21 cellular contexts compared by ENCODE assay signal in genomic region chr2:101466426-101466825, GRCh38. TPM values are rescaled to one million over a fixed set of nuclear protein-coding genes. Genes with fewer than 3 reads are reported as not detected.
DNase-seq lines count a peak whose midpoint lies in the region; ATAC-seq, FAIRE-seq and TF ChIP-seq lines count a peak whose summit lies in the region.
"Had no signal": no experiment of that assay in that cellular context is flagged by ENCODE, and none has a peak within 500 bp of the region (broad histone marks: within the 10 kb centered on the region; RNA-seq: fewer than 3 reads in every experiment).

No MANE protein-coding gene starts in this region.

- dilution Hi-C loops in endothelial cell of umbilical vein (cut with MboI; ENCODE audit: extremely low pct_ligation_motif_present, low sequenced_read_pairs), result no loop called here

- CTCF ChIA-PET in endothelial cell of umbilical vein (lab: Charles Lee), result interaction anchor here (1.1 to 1.4 kb wide), 2 partner anchors 9 to 365 kb away, joined by 3 to 4 read pairs; partner anchors contain the start of gene RFX8

- FAIRE-seq in endothelial cell of umbilical vein (lab: Jason Lieb, UNC) (no peak), H54 (lab: Jason Lieb, UNC) (no peak)

- H3K4me3 ChIP-seq in HL-60 (replicated peaks; ENCODE audit: insufficient read depth, low read length), result no peak overlapping the region
- H3K4me3 ChIP-seq in endothelial cell of umbilical vein (replicated peaks in 1 of 3; ENCODE audit: insufficient read depth in 1 of 3, low read depth in 1 of 3, low read length in 3 of 3), result no peak overlapping the region
- H3K4me3 ChIP-seq in gastroesophageal sphincter, result no peak overlapping the region
- H3K4me3 ChIP-seq: coronary artery, PC-9, SK-N-MC had no signal

- no peaks in the 10 kb centered on the region for H4K20me1 ChIP-seq in endothelial cell of umbilical vein (replicated peaks; ENCODE audit: control insufficient read depth, extremely low read depth, insufficient read depth, low read length)

- H3K9me3 ChIP-seq in endothelial cell of umbilical vein (replicated peaks; ENCODE audit: control insufficient read depth, insufficient read depth, low read length), result no peaks in the 10 kb centered on the region
- no peaks in the 10 kb centered on the region for H3K9me3 ChIP-seq in gastroesophageal sphincter

- ATAC-seq in gastroesophageal sphincter, result no peak
- ATAC-seq: activated naive CD4-positive, alpha-beta T cell treated with anti-CD3 and anti-CD28 coated beads, Interleukin-2, amount 50 U/mL, for 72 hours; activated T-cell treated with anti-CD3 and anti-CD28 coated beads, Interleukin-2, amount 50 U/mL, for 4 hours; left lobe of liver had no signal

- POLR2A ChIA-PET in endothelial cell of umbilical vein (lab: Charles Lee), result no interaction called here

- intact Hi-C loops in endothelial cell of umbilical vein (cut with micrococcal nuclease), result no loop called here

- no peaks in the 10 kb centered on the region for H3K79me2 ChIP-seq in endothelial cell of umbilical vein (ENCODE audit: control insufficient read depth, insufficient read depth, low read length)

- DNase-seq in AML-193 (lab: John Stamatoyannopoulos, UW) (peak; percentile 90 to 93), HL-60 (ENCODE audit: low read depth in 1 of 2, low spot score in 1 of 2) (peak; percentile 69 to 73), NOMO-1 treated with DMSO at 0.1 percent for 48 hours (lab: John Stamatoyannopoulos, UW; ENCODE audit: unreplicated experiment) (peak; percentile 83), endothelial cell of umbilical vein (ENCODE audit: low read depth, low spot score) (peak; percentile 49), occipital lobe (lab: John Stamatoyannopoulos, UW) (no peak), H54 (ENCODE audit: insufficient read length, low spot score) (no peak)
- no peak for DNase-seq in stimulated activated CD4-positive, alpha-beta T cell treated with anti-CD3 and anti-CD28 coated beads, Interleukin-4, amount 100 ng/mL, for 4 hours
- DNase-seq: activated CD4-positive, alpha-beta memory T cell treated with anti-CD3 and anti-CD28 coated beads, Interleukin-2, amount 10 ng/mL, durations not matched to agents 7 days and 5 days; activated T-cell treated with anti-CD3 and anti-CD28 coated beads, Interleukin-2, amount 50 U/mL, for 4 hours; Calu3; PC-9; stimulated activated CD4-positive, alpha-beta T cell treated with anti-CD3 and anti-CD28 coated beads, Interleukin-2, amount 100 ng/mL, for 24 hours had no signal

- whole genome bisulfite sequencing in gastroesophageal sphincter (ENCODE audit: low coverage in 1 of 2), 2 donors, result 88% methylated on average over 3 of the region's 3 CpGs; no CpG with 5 or more reads in 1 of the 2 donors

- H3K9me1 ChIP-seq in endothelial cell of umbilical vein (replicated peaks; ENCODE audit: control insufficient read depth, extremely low read depth, insufficient read depth, low read length), result no peaks in the 10 kb centered on the region

- BruUV-seq in endothelial cell of umbilical vein (replicated peaks; lab: Mats Ljungman, UMichigan), result no TSS peak

- H3K4me2 ChIP-seq in endothelial cell of umbilical vein (ENCODE audit: insufficient read depth, low read length), result no peak overlapping the region
- H3K4me2 ChIP-seq: PC-9 had no signal

- TF ChIP-seq EP300 in gastroesophageal sphincter (IDR thresholded peaks at IDR 0.05), result no peak

- H3K27me3 ChIP-seq in HL-60 (ENCODE audit: insufficient read depth, poor library complexity, severe bottlenecking) (no peaks in the 10 kb centered on the region), endothelial cell of umbilical vein (ENCODE audit: control insufficient read depth in 2 of 2, insufficient read depth in 2 of 2, low read length in 2 of 2) (no peaks in the 10 kb centered on the region), gastroesophageal sphincter (no peaks in the 10 kb centered on the region)

- TF ChIP-seq POLR2A in endothelial cell of umbilical vein (IDR thresholded peaks at IDR 0.05; ENCODE audit: low read depth, low read length) (no peak), gastroesophageal sphincter (IDR thresholded peaks at IDR 0.05) (no peak), H54 (IDR thresholded peaks at IDR 0.05; ENCODE audit: low read depth, low read length) (no peak)

- H3K36me3 ChIP-seq in endothelial cell of umbilical vein (ENCODE audit: control insufficient read depth in 2 of 2, extremely low read depth in 1 of 2, insufficient read depth in 2 of 2, low read length in 2 of 2) (no peaks in the 10 kb centered on the region), gastroesophageal sphincter (no peaks in the 10 kb centered on the region)

- H3K4me1 ChIP-seq in endothelial cell of umbilical vein (ENCODE audit: control insufficient read depth, extremely low read depth, insufficient read depth, low read length), result peaks cover 39% of the 10 kb centered on the region
- H3K4me1 ChIP-seq in gastroesophageal sphincter, result peaks cover 0 to 10% (median 5%) of the 10 kb centered on the region in 3 donors

- H3K9ac ChIP-seq in endothelial cell of umbilical vein (replicated peaks; ENCODE audit: extremely low read depth, insufficient read depth, low read length), result no peak overlapping the region

- TF ChIP-seq CTCF in HL-60 (IDR thresholded peaks at IDR 0.05; ENCODE audit: insufficient read depth, low read length) (no peak), endothelial cell of umbilical vein (IDR thresholded peaks at IDR 0.05; ENCODE audit: extremely low read depth in 1 of 2, insufficient read depth in 1 of 2, low read depth in 1 of 2, low read length in 2 of 2) (no peak), gastroesophageal sphincter (IDR thresholded peaks at IDR 0.05) (no peak)

- H3K27ac ChIP-seq in HL-60 (replicated peaks) (peak overlapping the region; percentile 14; the same call in 1 of the 2 replicates), endothelial cell of umbilical vein (ENCODE audit: insufficient read depth, low read depth, low read length) (no peak overlapping the region), gastroesophageal sphincter (no peak overlapping the region)
- H3K27ac ChIP-seq: coronary artery, PC-9, SK-N-MC, VCaP had no signal

- no peak overlapping the region for H2AFZ ChIP-seq in endothelial cell of umbilical vein (ENCODE audit: low read depth, low read length)
- H2AFZ ChIP-seq: PC-9 had no signal

TF ChIP-seq in endothelial cell of umbilical vein, 7 proteins besides CTCF, POLR2A, EP300 and RAD21:
- TF ChIP-seq MAX (IDR thresholded peaks at IDR 0.05; ENCODE audit: insufficient read depth, insufficient read length) (no peak), FOS (IDR thresholded peaks at IDR 0.05; ENCODE audit: borderline replicate concordance, insufficient read depth, low read length) (no peak), EZH2 (IDR thresholded peaks at IDR 0.05; ENCODE audit: borderline replicate concordance, low read depth, low read length, severe bottlenecking) (no peak), GATA2 (IDR thresholded peaks at IDR 0.05; ENCODE audit: insufficient read depth, insufficient read length, low read depth, low read length) (no peak), MYC (IDR thresholded peaks at IDR 0.05; ENCODE audit: low read depth, low read length) (no peak), POLR2AphosphoS5 (IDR thresholded peaks at IDR 0.05; ENCODE audit: insufficient read depth, low read depth, low read length) (no peak), JUN (IDR thresholded peaks at IDR 0.05; ENCODE audit: borderline replicate concordance, insufficient read depth, insufficient read length, low read depth) (no peak)

RNA-seq across cellular contexts. Expression of gene RFX8, which starts 8.5 kb away (rescaled TPM):
- total RNA-seq in endothelial cell of umbilical vein (0.46 and 1.00 TPM in 2 replicates), gastroesophageal sphincter (under 1 TPM in 1 of 4 donors, not detected in 3; 0.54 TPM), occipital lobe (0.47 TPM)
- polyA plus RNA-seq in endothelial cell of umbilical vein, result 0.16 and 0.21 TPM in 2 replicates
- polyA plus RNA-seq in endothelial cell of umbilical vein (2011; cell fraction: cytosol; rRNA removed), result 0.05 TPM in 1 of 2 replicates, not detected in the other
- polyA plus RNA-seq in endothelial cell of umbilical vein (2011; cell fraction: nucleus; rRNA removed), result 0.88 and 1.2 TPM in 2 replicates
- polyA plus RNA-seq in endothelial cell of umbilical vein (2012), result 0.09 TPM in 1 of 2 replicates, not detected in the other
- 0.32 TPM in 1 of 2 replicates, not detected in the other for polyA minus RNA-seq in endothelial cell of umbilical vein
- polyA minus RNA-seq in endothelial cell of umbilical vein (2011; cell fraction: cytosol; rRNA and poly(A)+ RNA removed), result not detected
- 0.29 TPM in 1 of 2 replicates, not detected in the other for polyA minus RNA-seq in endothelial cell of umbilical vein (2011; cell fraction: nucleus; rRNA and poly(A)+ RNA removed)
- total RNA-seq: activated T-cell treated with anti-CD3 and anti-CD28 coated beads, Interleukin-2, amount 50 U/mL, for 4 hours; Calu3; epithelial cell of proximal tubule; left lobe of liver; osteocyte; PC-9 had no signal
- polyA plus RNA-seq: IgD-negative memory B cell had no signal

Comparison
In these comparisons a context has a peak if more than half of its experiments do, and no peak if none do; other contexts are left out.
1. DNase-seq: peak in AML-193 (2 of 2), HL-60 (2 of 2), NOMO-1 treated with DMSO at 0.1 percent for 48 hours (single experiment) and endothelial cell of umbilical vein (single experiment); none in occipital lobe (single experiment), H54 (single experiment) and stimulated activated CD4-positive, alpha-beta T cell treated with anti-CD3 and anti-CD28 coated beads, Interleukin-4, amount 100 ng/mL, for 4 hours (0 of 2).